15 cellular contexts compared by ENCODE assay signal in genomic region chr9:92657296-92658094, GRCh38. TPM values are rescaled to one million over a fixed set of nuclear protein-coding genes. Genes with fewer than 3 reads are reported as not detected.
DNase-seq lines count a peak whose midpoint lies in the region; TF ChIP-seq lines count a peak whose summit lies in the region.
"Had no signal": no experiment of that assay in that cellular context is flagged by ENCODE, and none has a peak within 500 bp of the region (broad histone marks: within the 10 kb centered on the region; RNA-seq: fewer than 3 reads in every experiment).

No MANE protein-coding gene starts in this region.

- H4K20me1 ChIP-seq in BLaER1: peaks cover 40% of the 10 kb centered on the region

- H3K9ac ChIP-seq in BLaER1: no peak overlapping the region
- no peak overlapping the region for H3K9ac ChIP-seq in mesendoderm (ENCODE audit: low read length)
- H3K9ac ChIP-seq: parathyroid adenoma had no signal

- no peak overlapping the region for H3K4me2 ChIP-seq in BLaER1
- no peak overlapping the region for H3K4me2 ChIP-seq in mesendoderm (ENCODE audit: low read length)

- H3K18ac ChIP-seq in mesendoderm (ENCODE audit: low read length): no peak overlapping the region

- H4K8ac ChIP-seq in mesendoderm (ENCODE audit: low read depth, low read length): no peak overlapping the region

- H3K27ac ChIP-seq in BLaER1 (peak overlapping the region; percentile 38; the same call in 1 of the 2 replicates), brain microvascular endothelial cell (no peak overlapping the region), mesendoderm (ENCODE audit: low read depth, low read length) (no peak overlapping the region)
- H3K27ac ChIP-seq: colonic mucosa, lower lobe of right lung, parathyroid adenoma, transverse colon had no signal

- no peak overlapping the region for H2BK5ac ChIP-seq in mesendoderm (ENCODE audit: low read length)

- peaks cover 65% of the 10 kb centered on the region for H3K36me3 ChIP-seq in BLaER1
- H3K36me3 ChIP-seq in brain microvascular endothelial cell (replicated peaks): peaks cover 37% of the 10 kb centered on the region
- no peaks in the 10 kb centered on the region for H3K36me3 ChIP-seq in mesendoderm (ENCODE audit: control insufficient read depth, insufficient read depth, low read length)
- H3K36me3 ChIP-seq: colonic mucosa, transverse colon had no signal

- H3K4me1 ChIP-seq in BLaER1 (peaks cover 80% of the 10 kb centered on the region), mesendoderm (ENCODE audit: control insufficient read depth, low read depth, low read length) (no peaks in the 10 kb centered on the region)
- H3K4me1 ChIP-seq: colonic mucosa, lower lobe of right lung, parathyroid adenoma, transverse colon had no signal

- no peaks in the 10 kb centered on the region for H3K9me3 ChIP-seq in BLaER1
- H3K9me3 ChIP-seq: colonic mucosa, lower lobe of right lung, transverse colon had no signal

- no peak overlapping the region for H2AK5ac ChIP-seq in mesendoderm (ENCODE audit: low read length)

- no peak overlapping the region for H3K23ac ChIP-seq in mesendoderm (ENCODE audit: low read length)

- H3K79me2 ChIP-seq in mesendoderm (ENCODE audit: control insufficient read depth, insufficient read depth, low read length): peaks cover 8% of the 10 kb centered on the region

- H3K4me3 ChIP-seq in BLaER1: no peak overlapping the region
- H3K4me3 ChIP-seq in brain microvascular endothelial cell (ENCODE audit: low read depth, low read length): no peak overlapping the region
- H3K4me3 ChIP-seq in mesendoderm (ENCODE audit: low read length): no peak overlapping the region
- H3K4me3 ChIP-seq: colonic mucosa, lower lobe of right lung, transverse colon had no signal

- TF ChIP-seq CTCF in GM12872 (IDR thresholded peaks at IDR 0.05; ENCODE audit: insufficient read depth, low read depth, low read length): peak; percentile 11; the same call in 1 of the 3 replicates
- TF ChIP-seq CTCF in brain microvascular endothelial cell (IDR thresholded peaks at IDR 0.05; ENCODE audit: low read depth, low read length, missing control alignments): peak; percentile 34

- no peaks in the 10 kb centered on the region for H3K27me3 ChIP-seq in BLaER1
- H3K27me3 ChIP-seq in brain microvascular endothelial cell (replicated peaks): no peaks in the 10 kb centered on the region
- no peaks in the 10 kb centered on the region for H3K27me3 ChIP-seq in mesendoderm (ENCODE audit: insufficient read depth, low read length, poor library complexity)
- H3K27me3 ChIP-seq: colonic mucosa, transverse colon had no signal

- DNase-seq in brain microvascular endothelial cell (no peak), mesendoderm (peak; percentile 44), T-helper 1 cell (no peak), NCI-H2107 treated with DMSO at 0.1 percent for 48 hours (lab: John Stamatoyannopoulos, UW; ENCODE audit: unreplicated experiment) (no peak), NCI-H526 (lab: John Stamatoyannopoulos, UW) (no peak), HuH-7 (ENCODE audit: low spot score) (no peak)
- DNase-seq: colonic mucosa, NCI-H1694 treated with DMSO at 0.1 percent for 48 hours, NCI-H345, T-cell, transverse colon had no signal

- peaks cover 12% of the 10 kb centered on the region for H3K79me1 ChIP-seq in mesendoderm (ENCODE audit: low read length)

- no peak overlapping the region for H4K5ac ChIP-seq in mesendoderm (ENCODE audit: low read length)

- no CpG with 5 or more reads among the region's 17 CpGs for WGBS in mesendoderm (ENCODE audit: extremely low coverage, insufficient coverage, low lambda C conversion rate)

- H3K4ac ChIP-seq in mesendoderm (ENCODE audit: low read depth, low read length): no peak overlapping the region

- in situ Hi-C loops in brain microvascular endothelial cell (cut with HindIII; ENCODE audit: low pct_ligation_motif_present, low sequenced_read_pairs): no loop called here

- H3K56ac ChIP-seq in mesendoderm (ENCODE audit: low read length): no peak overlapping the region

- H2BK120ac ChIP-seq in mesendoderm (ENCODE audit: low read depth, low read length): no peak overlapping the region

- no peak overlapping the region for H2BK15ac ChIP-seq in mesendoderm (replicated peaks; ENCODE audit: low read depth)

RNA-seq across cellular contexts. Expression of gene IPPK, which starts 12.4 kb away (rescaled TPM):
- 5.6 TPM for polyA plus RNA-seq in mesendoderm (2013, experiment 1 of 2)
- polyA plus RNA-seq in mesendoderm (2013, experiment 2 of 2): 6.2 TPM
